19 cellular contexts compared by ENCODE assay signal in the genomic region with DNA sequence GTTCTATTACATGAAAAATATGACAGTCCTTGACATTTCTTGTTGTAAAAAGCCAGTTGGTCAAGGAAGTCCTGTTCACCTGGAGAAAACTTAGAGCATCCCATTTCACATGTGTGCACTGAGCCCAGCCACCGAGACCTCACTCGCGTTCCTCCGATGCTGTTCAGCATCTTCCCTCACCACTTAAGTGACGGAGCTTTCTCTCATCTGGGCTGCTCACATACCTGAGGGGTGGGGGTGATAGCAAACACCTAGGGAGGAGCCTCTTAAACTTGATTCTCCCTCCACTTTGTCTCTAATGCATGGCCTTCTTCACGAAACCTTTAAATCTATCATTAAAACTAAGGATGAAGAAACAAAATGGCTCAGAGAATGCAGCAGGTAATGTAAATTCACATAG.
"Had no signal": no experiment of that assay in that cellular context is flagged by ENCODE, and none has a peak within 500 bp of the region (broad histone marks: within the 10 kb centered on the region; RNA-seq: fewer than 3 reads in every experiment).

No MANE protein-coding gene starts in this region.

- H3K4me3 ChIP-seq: uterus had no signal

- H3K9me3 Mint-ChIP-seq: activated naive CD4-positive, alpha-beta T cell treated with anti-CD3 and anti-CD28 coated beads, Interleukin-2, amount 50 U/mL, for 72 hours; effector memory CD8-positive, alpha-beta T cell; natural killer cell had no signal

- H3K27ac ChIP-seq: foreskin keratinocyte, neutrophil, tibial artery, uterus had no signal

- H3K9me3 ChIP-seq: neutrophil, tibial artery, uterus had no signal

- H3K4me1 ChIP-seq: uterus had no signal

- H3K36me3 Mint-ChIP-seq: activated naive CD4-positive, alpha-beta T cell treated with anti-CD3 and anti-CD28 coated beads, Interleukin-2, amount 50 U/mL, for 72 hours; natural killer cell had no signal

- ATAC-seq: effector memory CD8-positive, alpha-beta T cell; foreskin keratinocyte; left ventricle myocardium superior; natural killer cell had no signal

- H3K36me3 ChIP-seq: neutrophil, tibial artery, uterus had no signal

- H3K4me3 Mint-ChIP-seq: effector memory CD8-positive, alpha-beta T cell; natural killer cell had no signal

- DNase-seq: activated CD4-positive, alpha-beta T cell treated with anti-CD3 and anti-CD28 coated beads, Interleukin-2, amount 50 U/mL, for 4 hours; activated CD8-positive, alpha-beta memory T cell treated with anti-CD3 and anti-CD28 coated beads, Interleukin-2, amount 50 U/mL, for 48 hours; activated effector memory CD4-positive, alpha-beta T cell treated with anti-CD3 and anti-CD28 coated beads, Interleukin-2, amount 50 U/mL, for 16 hours; anterior cingulate cortex; cerebellar nuclear complex; effector memory CD8-positive, alpha-beta T cell; foreskin keratinocyte; glutamatergic neuron; kidney glomerular epithelial cell; left ventricle myocardium superior; mesenchymal stem cell; natural killer cell; stimulated activated CD4-positive, alpha-beta T cell treated with anti-CD3 and anti-CD28 coated beads, Interleukin-1b, Interleukin-23, amount 100 ng/mL, for 48 hours; SW 1271; T-helper 9 cell; tibial artery; uterus had no signal

- H3K27me3 ChIP-seq: foreskin keratinocyte, neutrophil, tibial artery, uterus had no signal

- H3K4me1 Mint-ChIP-seq: natural killer cell had no signal

- H3K27ac Mint-ChIP-seq: activated naive CD4-positive, alpha-beta T cell treated with anti-CD3 and anti-CD28 coated beads, Interleukin-2, amount 50 U/mL, for 72 hours; effector memory CD8-positive, alpha-beta T cell; natural killer cell had no signal
